ENCODE assay signal across 15 cellular contexts in the genomic region with DNA sequence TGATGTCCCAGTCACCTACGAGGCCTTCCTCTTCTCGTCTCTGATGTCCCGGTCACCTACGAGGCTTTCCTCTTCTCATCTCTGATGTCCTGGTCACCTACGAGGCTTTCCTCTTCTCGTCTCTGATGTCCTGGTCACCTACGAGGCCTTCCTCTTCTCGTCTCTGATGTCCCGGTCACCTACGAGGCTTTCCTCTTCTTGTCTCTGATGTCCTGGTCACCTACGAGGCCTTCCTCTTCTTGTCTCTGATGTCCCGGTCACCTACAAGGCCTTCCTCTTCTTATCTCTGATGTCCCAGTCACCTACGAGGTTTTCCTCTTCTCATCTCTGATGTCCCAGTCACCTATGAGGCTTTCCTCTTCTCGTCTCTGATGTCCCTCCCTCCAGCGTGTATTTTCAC. TPM values are rescaled to one million over a fixed set of nuclear protein-coding genes. Genes with fewer than 3 reads are reported as not detected.
DNase-seq lines count a peak whose midpoint lies in the region; TF ChIP-seq lines count a peak whose summit lies in the region.
"Not testable (repeated sequence)": the region's sequence is repeated elsewhere in the genome, so short reads cannot be mapped to it uniquely, and the experiment has no call there.
"Had no signal": no experiment of that assay in that cellular context is flagged by ENCODE, and none has a peak within 500 bp of the region (broad histone marks: within the 10 kb centered on the region; RNA-seq: fewer than 3 reads in every experiment).

No MANE protein-coding gene starts in this region.

- peaks cover 47 to 66% (median 51%) of the 10 kb centered on the region in 10 experiments for H3K4me1 ChIP-seq in BLaER1 treated with 17β-estradiol and CSF1 and Interleukin-3, amounts not matched to agents 10 nM and 100 nM
- peaks cover 19 to 66% (median 38%) of the 10 kb centered on the region in 6 donors for H3K4me1 ChIP-seq in spleen

- not testable (repeated sequence) for DNase-seq in HL-60 (ENCODE audit: low read depth in 1 of 2, low spot score in 1 of 2); spleen
- DNase-seq in NB4 (ENCODE audit: low read depth) (peak; percentile 0), islet precursor cell (peak; percentile 23), mesenteric fat pad (ENCODE audit: low spot score) (peak; percentile 8), ureter (ENCODE audit: low spot score) (peak; percentile 13)

- H3K9ac ChIP-seq in BLaER1 treated with 17β-estradiol and CSF1 and Interleukin-3, amounts not matched to agents 10 nM and 100 nM = not testable (repeated sequence)

- H3K4me2 ChIP-seq in BLaER1 treated with 17β-estradiol and CSF1 and Interleukin-3, amounts not matched to agents 10 nM and 100 nM = peak overlapping the region in 5 of 11 experiments; percentile 80 to 98 (median 90); a peak in 10 of 22 replicates

- H3K9me3 ChIP-seq in BLaER1 treated with 17β-estradiol and CSF1 and Interleukin-3, amounts not matched to agents 10 nM and 100 nM (replicated peaks in 1 of 11) = peaks cover 5 to 45% (median 25%) of the 10 kb centered on the region in 11 experiments; a peak in 19 of 22 replicates
- not testable (repeated sequence) for H3K9me3 ChIP-seq in spleen

- intact Hi-C loops in dendritic cell treated with granulocyte-macrophage colony-stimulating factor and Interleukin-4, amounts not matched to agents 40 ng/mL and 50 ng/mL, for 4 days (cut with micrococcal nuclease); spleen (cut with DNase I; ENCODE audit: low total_unique reads): not testable (repeated sequence)

- peaks cover 61% of the 10 kb centered on the region for H3K4me1 Mint-ChIP-seq in dendritic cell treated with granulocyte-macrophage colony-stimulating factor and Interleukin-4, amounts not matched to agents 40 ng/mL and 50 ng/mL, for 4 days (ENCODE audit: low read depth)

- not testable (repeated sequence) for H3K27me3 ChIP-seq in BLaER1 treated with 17β-estradiol and CSF1 and Interleukin-3, amounts not matched to agents 10 nM and 100 nM; HL-60 (ENCODE audit: insufficient read depth, poor library complexity, severe bottlenecking); spleen (replicated peaks in 1 of 7)

- not testable (repeated sequence) for TF ChIP-seq CTCF in HL-60 (IDR thresholded peaks at IDR 0.05; ENCODE audit: insufficient read depth, low read length); NB4 (IDR thresholded peaks at IDR 0.05; ENCODE audit: low read depth, low read length); spleen (IDR thresholded peaks at IDR 0.05 in 8 of 11, conservative IDR thresholded peaks at IDR 0.05 in 3 of 11)

- not testable (repeated sequence) for H3K4me3 Mint-ChIP-seq in dendritic cell treated with granulocyte-macrophage colony-stimulating factor and Interleukin-4, amounts not matched to agents 40 ng/mL and 50 ng/mL, for 4 days

- H4K20me1 ChIP-seq in BLaER1 treated with 17β-estradiol and CSF1 and Interleukin-3, amounts not matched to agents 10 nM and 100 nM = not testable (repeated sequence)

- WGBS in spleen, 5 donors = 69 to 89% (median 79%) methylated on average over 15 of the region's 15 CpGs

- peak overlapping the region; percentile 82 for H3K27ac Mint-ChIP-seq in dendritic cell treated with granulocyte-macrophage colony-stimulating factor and Interleukin-4, amounts not matched to agents 40 ng/mL and 50 ng/mL, for 4 days

- not testable (repeated sequence) for H3K4me3 ChIP-seq in BLaER1 treated with 17β-estradiol and CSF1 and Interleukin-3, amounts not matched to agents 10 nM and 100 nM; HL-60 (replicated peaks; ENCODE audit: insufficient read depth, low read length); NB4 (ENCODE audit: low read depth, low read length); spleen

- H3K27me3 Mint-ChIP-seq in dendritic cell treated with granulocyte-macrophage colony-stimulating factor and Interleukin-4, amounts not matched to agents 40 ng/mL and 50 ng/mL, for 4 days = not testable (repeated sequence)

- not testable (repeated sequence) for H3K9me3 Mint-ChIP-seq in dendritic cell treated with granulocyte-macrophage colony-stimulating factor and Interleukin-4, amounts not matched to agents 40 ng/mL and 50 ng/mL, for 4 days

- H3K36me3 Mint-ChIP-seq in dendritic cell treated with granulocyte-macrophage colony-stimulating factor and Interleukin-4, amounts not matched to agents 40 ng/mL and 50 ng/mL, for 4 days (ENCODE audit: low read depth) = not testable (repeated sequence)

- H3K36me3 ChIP-seq in BLaER1 treated with 17β-estradiol and CSF1 and Interleukin-3, amounts not matched to agents 10 nM and 100 nM; spleen: not testable (repeated sequence)

- TF ChIP-seq POLR2A in NB4 (IDR thresholded peaks at IDR 0.05; ENCODE audit: extremely low read depth, insufficient read length); spleen (IDR thresholded peaks at IDR 0.05): not testable (repeated sequence)

- H3K27ac ChIP-seq in BLaER1 treated with 17β-estradiol and CSF1 and Interleukin-3, amounts not matched to agents 10 nM and 100 nM = peak overlapping the region in 7 of 11 experiments; percentile 14 to 83 (median 77); a peak in 12 of 22 replicates
- H3K27ac ChIP-seq in HL-60 (replicated peaks) = peak overlapping the region; percentile 88
- H3K27ac ChIP-seq in spleen = peak overlapping the region in 7 of 8 donors; percentile 79 to 93 (median 85)

RNA-seq across cellular contexts. Expression of a gene that starts 22.2 kb away (rescaled TPM):
- total RNA-seq in mesenteric fat pad = 15.9 TPM
- 10 to 100 TPM; 29.1 to 43.3 (median 30.7) TPM for total RNA-seq in spleen
- 10 to 100 TPM; 10.1 to 23.1 (median 11.3) TPM for polyA plus RNA-seq in spleen
- total RNA-seq in ureter = 21.7 TPM

RNA-seq across cellular contexts. Expression of a gene that starts 34.5 kb away (rescaled TPM):
- 18.6 TPM for total RNA-seq in mesenteric fat pad
- 10 to 100 TPM; 32.6 to 43.1 (median 41.3) TPM for total RNA-seq in spleen
- 10 to 100 TPM; 13.2 to 19.8 (median 16.6) TPM for polyA plus RNA-seq in spleen
- 30.1 TPM for total RNA-seq in ureter

RNA-seq across cellular contexts. Expression of a gene that starts 47.9 kb away (rescaled TPM):
- not detected for total RNA-seq in mesenteric fat pad
- total RNA-seq in spleen = under 1 TPM in 2 of 7 donors, not detected in 5; 0.37 to 0.54 TPM
- polyA plus RNA-seq in spleen = under 1 TPM; 0.09 to 0.17 (median 0.16) TPM
- total RNA-seq in ureter = not detected
- total RNA-seq: A673; Caco-2; CD4-positive, CD25-positive, alpha-beta regulatory T cell; CD8-positive, alpha-beta T cell; GM23248; H1; H7 had no signal
- polyA plus RNA-seq: GM23248, H1 had no signal

RNA-seq across cellular contexts. Expression of a gene that starts 55.4 kb away (rescaled TPM):
- total RNA-seq in mesenteric fat pad = 18.4 TPM
- total RNA-seq in spleen = 10 to 100 TPM; 33.5 to 81.1 (median 45.9) TPM
- 100 to 1,000 TPM in 2 of 3 donors, 10 to 100 TPM in 1; 57.1 to 138 (median 125) TPM for polyA plus RNA-seq in spleen
- 71.0 TPM for total RNA-seq in ureter
